8 cellular contexts compared by ENCODE assay signal in genomic region chr3:104564045-104564643, GRCh38.
DNase-seq lines count a peak whose midpoint lies in the region; ATAC-seq, FAIRE-seq and TF ChIP-seq lines count a peak whose summit lies in the region.

No MANE protein-coding gene starts in this region.

- CTCF ChIA-PET in CD4-positive, alpha-beta T cell (lab: Charles Lee): interaction anchor here (0.6 kb wide), 1 partner anchor 887 kb away, joined by 3 read pairs; no protein-coding TSS in a partner anchor
- CTCF ChIA-PET in GM12878 (lab: Yijun Ruan, JAX): interaction anchor here (1.0 to 1.1 kb wide), 2 partner anchors 11 to 22 kb away, joined by 3 to 4 read pairs; no protein-coding TSS in a partner anchor

- H3K27me3 Mint-ChIP-seq in CD4-positive, alpha-beta T cell: peaks cover 5% of the 10 kb centered on the region
- H3K27me3 Mint-ChIP-seq in T-helper 2 cell treated with Interferon-gamma antibody and Interleukin-4, amounts not matched to agents 5 μg/mL and 100 μg/mL, for 36 hours (ENCODE audit: low read depth): no peaks in the 10 kb centered on the region

- RAD21 ChIA-PET in GM12878 (lab: Charles Lee; ENCODE audit: unreplicated experiment): no interaction called here

- intact Hi-C loops in CD4-positive, alpha-beta T cell (cut with DNase I, micrococcal nuclease): loop anchor here (1.0 to 10.0 kb wide), 4 partner anchors 801 to 955 kb away; partner anchors contain the start of gene ALCAM (in 1 of the 2)
- intact Hi-C loops in GM12878 (cut with micrococcal nuclease; ENCODE audit: unreplicated experiment): no loop called here

- no peak overlapping the region for H3K4me3 Mint-ChIP-seq in CD4-positive, alpha-beta T cell
- H3K4me3 Mint-ChIP-seq in T-helper 2 cell treated with Interferon-gamma antibody and Interleukin-4, amounts not matched to agents 5 μg/mL and 100 μg/mL, for 36 hours: no peak overlapping the region

- SMC1A ChIA-PET in GM12878 (lab: Charles Lee; ENCODE audit: uncharacterized antibody, unreplicated experiment): no interaction called here

- no peak for TF ChIP-seq POLR2A in GM12878 (IDR thresholded peaks at IDR 0.05; ENCODE audit: low read depth, low read length)

- H3K36me3 ChIP-seq in GM12878 (ENCODE audit: control insufficient read depth in 2 of 2, insufficient read depth in 2 of 2, low read length in 1 of 2): no peaks in the 10 kb centered on the region

- no peaks in the 10 kb centered on the region for H3K79me2 ChIP-seq in GM12878 (ENCODE audit: control insufficient read depth, insufficient read depth, low read length)

- no peak for ATAC-seq in CD4-positive, alpha-beta T cell (ENCODE audit: poor library complexity)
- ATAC-seq in GM12878: no peak
- peak; percentile 78 for ATAC-seq in left lobe of liver
- ATAC-seq in GM18868 (IDR thresholded peaks at IDR 0.05; ENCODE audit: unreplicated experiment): no peak
- ATAC-seq in GM19324 (IDR thresholded peaks at IDR 0.05; ENCODE audit: low FRiP score, unreplicated experiment): no peak

- no peaks in the 10 kb centered on the region for H4K20me1 ChIP-seq in GM12878 (ENCODE audit: control insufficient read depth, insufficient read depth)

- H3K9ac ChIP-seq in GM12878 (ENCODE audit: control insufficient read depth, insufficient read depth, low read length): no peak overlapping the region

- DNase-seq in CD4-positive, alpha-beta T cell: peak; percentile 22 to 54 (median 44)
- DNase-seq in HK-2 (ENCODE audit: unreplicated experiment): peak; percentile 41
- peak; percentile 14 for DNase-seq in T-helper 2 cell treated with Interferon-gamma antibody and Interleukin-4, amounts not matched to agents 5 μg/mL and 100 μg/mL, for 36 hours (ENCODE audit: low spot score)
- no peak for DNase-seq in GM12878 (ENCODE audit: low read depth, low spot score)
- DNase-seq in left lobe of liver (ENCODE audit: low spot score): no peak
- peak; percentile 19 to 51 for DNase-seq in stimulated activated CD8-positive, alpha-beta memory T cell treated with anti-CD3 and anti-CD28 coated beads, Interleukin-2, amount 100 ng/mL, for 48 hours (ENCODE audit: low read depth in 2 of 2)

- H3K27ac ChIP-seq in CD4-positive, alpha-beta T cell (ENCODE audit: low read depth, low read length): no peak overlapping the region
- H3K27ac ChIP-seq in GM12878 (ENCODE audit: control insufficient read depth, insufficient read depth): no peak overlapping the region

- POLR2A ChIA-PET in CD4-positive, alpha-beta T cell (lab: Charles Lee): no interaction called here
- POLR2A ChIA-PET in GM12878 (lab: Charles Lee): no interaction called here

- BruUV-seq in GM12878 (replicated peaks; lab: Mats Ljungman, UMichigan): no TSS peak

- TF ChIP-seq RAD21 in GM12878 (IDR thresholded peaks at IDR 0.05; ENCODE audit: insufficient read depth, low read depth, low read length): peak; percentile 29; the same call in 1 of the 2 replicates

- no peaks in the 10 kb centered on the region for H3K4me1 ChIP-seq in GM12878 (ENCODE audit: control insufficient read depth, insufficient read depth, low read length)

- no peaks in the 10 kb centered on the region for H3K36me3 Mint-ChIP-seq in CD4-positive, alpha-beta T cell (ENCODE audit: low read depth)
- no peaks in the 10 kb centered on the region for H3K36me3 Mint-ChIP-seq in T-helper 2 cell treated with Interferon-gamma antibody and Interleukin-4, amounts not matched to agents 5 μg/mL and 100 μg/mL, for 36 hours (ENCODE audit: low read depth)

- TF ChIP-seq EP300 in GM12878 (IDR thresholded peaks at IDR 0.05; ENCODE audit: borderline replicate concordance in 1 of 2, control insufficient read depth in 1 of 2, low read depth in 2 of 2, low read length in 2 of 2): no peak

- no peak overlapping the region for H3K27ac Mint-ChIP-seq in CD4-positive, alpha-beta T cell
- no peak overlapping the region for H3K27ac Mint-ChIP-seq in T-helper 2 cell treated with Interferon-gamma antibody and Interleukin-4, amounts not matched to agents 5 μg/mL and 100 μg/mL, for 36 hours

- H3K27me3 ChIP-seq in CD4-positive, alpha-beta T cell (ENCODE audit: control insufficient read depth, insufficient read depth, low read length): no peaks in the 10 kb centered on the region
- H3K27me3 ChIP-seq in GM12878 (replicated peaks in 1 of 2; ENCODE audit: control insufficient read depth in 2 of 2, insufficient read depth in 2 of 2, low read length in 1 of 2): no peaks in the 10 kb centered on the region

- H2AFZ ChIP-seq in GM12878 (ENCODE audit: control insufficient read depth, low read depth, low read length): no peak overlapping the region

- peak; percentile 90 for TF ChIP-seq CTCF in CD4-positive, alpha-beta T cell (IDR thresholded peaks at IDR 0.05)
- TF ChIP-seq CTCF in GM12878 (IDR thresholded peaks at IDR 0.05 in 2 of 3, conservative IDR thresholded peaks at IDR 0.05 in 1 of 3; ENCODE audit: control insufficient read depth in 2 of 3, extremely low read depth in 1 of 3, insufficient read depth in 1 of 3, low read depth in 3 of 3, low read length in 3 of 3): peak; percentile 46 to 57 (median 49); a peak in 5 of 6 replicates

- in situ Hi-C loops in GM12878 (cut with MboI): no loop called here

- no peak for FAIRE-seq in GM12878 (lab: Jason Lieb, UNC)

- H3K4me3 ChIP-seq in GM12878: no peak overlapping the region

- no peak overlapping the region for H3K4me2 ChIP-seq in GM12878 (ENCODE audit: control insufficient read depth, insufficient read depth)

- no peaks in the 10 kb centered on the region for H3K4me1 Mint-ChIP-seq in CD4-positive, alpha-beta T cell (ENCODE audit: low read depth)
- H3K4me1 Mint-ChIP-seq in T-helper 2 cell treated with Interferon-gamma antibody and Interleukin-4, amounts not matched to agents 5 μg/mL and 100 μg/mL, for 36 hours (ENCODE audit: low read depth): no peaks in the 10 kb centered on the region

- no peaks in the 10 kb centered on the region for H3K9me3 Mint-ChIP-seq in CD4-positive, alpha-beta T cell
- no peaks in the 10 kb centered on the region for H3K9me3 Mint-ChIP-seq in T-helper 2 cell treated with Interferon-gamma antibody and Interleukin-4, amounts not matched to agents 5 μg/mL and 100 μg/mL, for 36 hours

- H3K9me3 ChIP-seq in CD4-positive, alpha-beta T cell (ENCODE audit: control insufficient read depth, low read length): no peaks in the 10 kb centered on the region
- no peaks in the 10 kb centered on the region; the same call in 2 of the 3 replicates for H3K9me3 ChIP-seq in GM12878 (replicated peaks; ENCODE audit: control insufficient read depth, insufficient read depth, low read length)

- WGBS in GM12878 (ENCODE audit: insufficient coverage, insufficient replicate concordance, low lambda C conversion rate, missing lambda C conversion rate): 78% methylated on average over 6 of the region's 6 CpGs

TF ChIP-seq in GM12878, 131 proteins besides CTCF, POLR2A, EP300 and RAD21 (continues in another document):
- TF ChIP-seq ZBTB33 (IDR thresholded peaks at IDR 0.05) (no peak), CBX5 (IDR thresholded peaks at IDR 0.05; ENCODE audit: low read depth) (no peak), EED (IDR thresholded peaks at IDR 0.05; ENCODE audit: low read depth) (no peak), RAD51 (IDR thresholded peaks at IDR 0.05) (no peak), SREBF1 (IDR thresholded peaks at IDR 0.05; ENCODE audit: low read length) (no peak), TAF1 (IDR thresholded peaks at IDR 0.05; ENCODE audit: borderline replicate concordance, low read depth, low read length) (no peak), SIX5 (IDR thresholded peaks at IDR 0.05; ENCODE audit: low read depth, low read length, severe bottlenecking) (no peak)

Comparison
In these comparisons a context has a peak if more than half of its experiments do, and no peak if none do; other contexts are left out.
1. DNase-seq: peak in CD4-positive, alpha-beta T cell (10 of 10), HK-2 (single experiment), T-helper 2 cell treated with Interferon-gamma antibody and Interleukin-4, amounts not matched to agents 5 μg/mL and 100 μg/mL, for 36 hours (single experiment) and stimulated activated CD8-positive, alpha-beta memory T cell treated with anti-CD3 and anti-CD28 coated beads, Interleukin-2, amount 100 ng/mL, for 48 hours (2 of 2); none in GM12878 (single experiment) and left lobe of liver (single experiment).